ENCODE assay signal across 1 cellular context in the genomic region with DNA sequence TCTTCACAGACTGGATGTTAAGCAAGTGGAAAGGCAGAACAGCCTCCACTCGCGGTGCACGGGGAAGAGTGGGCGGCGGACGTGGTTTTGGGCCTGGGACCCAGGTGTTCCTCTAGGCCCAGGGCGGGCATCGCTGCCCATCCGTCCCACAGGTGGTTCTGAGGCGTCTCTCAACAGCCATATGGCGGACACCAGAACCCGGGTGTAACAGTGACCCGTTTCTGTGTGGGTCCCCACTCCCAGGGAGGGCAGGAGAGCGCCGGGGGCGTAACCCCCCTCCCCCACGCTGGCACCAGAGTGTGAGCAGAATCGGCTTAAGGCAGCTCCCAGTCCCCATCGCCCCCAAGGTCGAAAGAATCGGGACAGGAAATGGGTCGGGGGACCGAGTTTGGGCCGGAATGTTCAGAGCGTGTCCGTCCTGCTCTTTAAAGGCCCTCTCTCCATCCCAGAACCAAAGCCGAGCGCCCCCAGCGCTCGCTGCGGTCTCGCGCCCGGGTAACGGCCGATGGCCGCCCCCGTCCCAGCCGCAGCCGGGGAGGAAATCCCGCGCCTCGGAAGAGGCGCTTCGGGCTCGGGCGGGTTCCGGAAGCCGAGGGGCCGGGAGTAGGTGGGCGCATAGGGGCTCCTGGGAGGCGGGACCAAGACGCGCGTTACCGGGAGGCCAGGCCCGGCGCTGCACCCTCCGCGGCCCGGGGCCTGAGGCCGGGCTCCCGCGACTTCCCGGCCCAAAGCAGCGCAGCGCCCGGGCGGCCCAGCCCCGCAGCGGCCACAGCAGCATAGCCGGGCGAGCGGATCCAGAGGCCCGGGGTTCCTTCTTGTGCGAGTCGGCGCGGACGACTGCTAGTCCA.
TF ChIP-seq lines count a peak whose summit lies in the region.

A gene (minus strand): TSS at position 839 of the 848 bp plus-strand sequence. CDS start 61 bp downstream, at position 778.

TF ChIP-seq in HepG2, 621 proteins besides CTCF, POLR2A, EP300 and RAD21 (continued from another document and continues in another):
- TF ChIP-seq, protein P1, sequence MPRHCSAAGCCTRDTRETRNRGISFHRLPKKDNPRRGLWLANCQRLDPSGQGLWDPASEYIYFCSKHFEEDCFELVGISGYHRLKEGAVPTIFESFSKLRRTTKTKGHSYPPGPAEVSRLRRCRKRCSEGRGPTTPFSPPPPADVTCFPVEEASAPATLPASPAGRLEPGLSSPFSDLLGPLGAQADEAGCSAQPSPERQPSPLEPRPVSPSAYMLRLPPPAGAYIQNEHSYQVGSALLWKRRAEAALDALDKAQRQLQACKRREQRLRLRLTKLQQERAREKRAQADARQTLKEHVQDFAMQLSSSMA (CRISPR knock-in tag; IDR thresholded peaks at IDR 0.05) = no peak; the same call in 1 of the 2 replicates
- TF ChIP-seq, protein P2, sequence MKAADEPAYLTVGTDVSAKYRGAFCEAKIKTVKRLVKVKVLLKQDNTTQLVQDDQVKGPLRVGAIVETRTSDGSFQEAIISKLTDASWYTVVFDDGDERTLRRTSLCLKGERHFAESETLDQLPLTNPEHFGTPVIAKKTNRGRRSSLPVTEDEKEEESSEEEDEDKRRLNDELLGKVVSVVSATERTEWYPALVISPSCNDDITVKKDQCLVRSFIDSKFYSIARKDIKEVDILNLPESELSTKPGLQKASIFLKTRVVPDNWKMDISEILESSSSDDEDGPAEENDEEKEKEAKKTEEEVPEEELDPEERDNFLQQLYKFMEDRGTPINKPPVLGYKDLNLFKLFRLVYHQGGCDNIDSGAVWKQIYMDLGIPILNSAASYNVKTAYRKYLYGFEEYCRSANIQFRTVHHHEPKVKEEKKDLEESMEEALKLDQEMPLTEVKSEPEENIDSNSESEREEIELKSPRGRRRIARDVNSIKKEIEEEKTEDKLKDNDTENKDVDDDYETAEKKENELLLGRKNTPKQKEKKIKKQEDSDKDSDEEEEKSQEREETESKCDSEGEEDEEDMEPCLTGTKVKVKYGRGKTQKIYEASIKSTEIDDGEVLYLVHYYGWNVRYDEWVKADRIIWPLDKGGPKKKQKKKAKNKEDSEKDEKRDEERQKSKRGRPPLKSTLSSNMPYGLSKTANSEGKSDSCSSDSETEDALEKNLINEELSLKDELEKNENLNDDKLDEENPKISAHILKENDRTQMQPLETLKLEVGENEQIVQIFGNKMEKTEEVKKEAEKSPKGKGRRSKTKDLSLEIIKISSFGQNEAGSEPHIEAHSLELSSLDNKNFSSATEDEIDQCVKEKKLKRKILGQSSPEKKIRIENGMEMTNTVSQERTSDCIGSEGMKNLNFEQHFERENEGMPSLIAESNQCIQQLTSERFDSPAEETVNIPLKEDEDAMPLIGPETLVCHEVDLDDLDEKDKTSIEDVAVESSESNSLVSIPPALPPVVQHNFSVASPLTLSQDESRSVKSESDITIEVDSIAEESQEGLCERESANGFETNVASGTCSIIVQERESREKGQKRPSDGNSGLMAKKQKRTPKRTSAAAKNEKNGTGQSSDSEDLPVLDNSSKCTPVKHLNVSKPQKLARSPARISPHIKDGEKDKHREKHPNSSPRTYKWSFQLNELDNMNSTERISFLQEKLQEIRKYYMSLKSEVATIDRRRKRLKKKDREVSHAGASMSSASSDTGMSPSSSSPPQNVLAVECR (CRISPR knock-in tag; IDR thresholded peaks at IDR 0.05; ENCODE audit: borderline replicate concordance) = peak; percentile 91; the same call in 1 of the 2 replicates
- TF ChIP-seq ZNF350 (CRISPR knock-in tag; IDR thresholded peaks at IDR 0.05; ENCODE audit: borderline replicate concordance, low read depth) (peak; percentile 66; the same call in 1 of the 2 replicates), ZNF790 (CRISPR knock-in tag; IDR thresholded peaks at IDR 0.05; ENCODE audit: borderline replicate concordance) (no peak; the same call in 1 of the 2 replicates), AGO1 (IDR thresholded peaks at IDR 0.05; ENCODE audit: low read depth, low read length, poor library complexity, severe bottlenecking) (peak; percentile 81), ZFP90 (CRISPR knock-in tag; IDR thresholded peaks at IDR 0.05; ENCODE audit: borderline replicate concordance) (peak; percentile 77; the same call in 1 of the 2 replicates), ZFX (CRISPR knock-in tag; IDR thresholded peaks at IDR 0.05; ENCODE audit: low read depth) (peak; percentile 95), ZNF777 (CRISPR knock-in tag; IDR thresholded peaks at IDR 0.05) (peak; percentile 59), DNMT3B (CRISPR knock-in tag; conservative IDR thresholded peaks at IDR 0.05) (peak; percentile 81), CBFB (CRISPR knock-in tag; IDR thresholded peaks at IDR 0.05) (peak; percentile 70; the same call in 1 of the 2 replicates), RAD51 (IDR thresholded peaks at IDR 0.05; ENCODE audit: borderline replicate concordance) (no peak), ZNF781 (CRISPR knock-in tag; IDR thresholded peaks at IDR 0.05; ENCODE audit: borderline replicate concordance, not compliant biosample characterization) (peak; percentile 29), SP1 (IDR thresholded peaks at IDR 0.05) (no peak), SP1 (CRISPR knock-in tag; IDR thresholded peaks at IDR 0.05) (0 out of 2 replicates have a peak, but pooled peaks have one; percentile 21), MATR3 (CRISPR knock-in tag; IDR thresholded peaks at IDR 0.05) (no peak), ADNP (CRISPR knock-in tag; IDR thresholded peaks at IDR 0.05) (no peak), ATF7 (IDR thresholded peaks at IDR 0.05) (no peak), ATF7 (CRISPR knock-in tag; IDR thresholded peaks at IDR 0.05) (0 out of 2 replicates have a peak, but pooled peaks have one; percentile 20), ZNF331 (CRISPR knock-in tag; IDR thresholded peaks at IDR 0.05) (peak; percentile 56; the same call in 1 of the 2 replicates), U2AF1 (optimal IDR thresholded peaks at IDR 0.05; ENCODE audit: low read depth, low read length) (peak; percentile 21), ZNF24 (IDR thresholded peaks at IDR 0.05) (no peak), SIX4 (CRISPR knock-in tag; IDR thresholded peaks at IDR 0.05) (no peak), SAFB2 (CRISPR knock-in tag; IDR thresholded peaks at IDR 0.05; ENCODE audit: borderline replicate concordance, low read depth) (peak; percentile 84), ZMYM4 (CRISPR knock-in tag; IDR thresholded peaks at IDR 0.05) (peak; percentile 83; the same call in 1 of the 2 replicates), CBX5 (CRISPR knock-in tag; IDR thresholded peaks at IDR 0.05; ENCODE audit: borderline replicate concordance) (peak; percentile 38; the same call in 1 of the 2 replicates), ATAD3A (CRISPR knock-in tag; IDR thresholded peaks at IDR 0.05) (no peak), ZNF292 (CRISPR knock-in tag; IDR thresholded peaks at IDR 0.05; ENCODE audit: borderline replicate concordance, low read depth) (peak; percentile 63; the same call in 1 of the 2 replicates)
- TF ChIP-seq, protein P3, sequence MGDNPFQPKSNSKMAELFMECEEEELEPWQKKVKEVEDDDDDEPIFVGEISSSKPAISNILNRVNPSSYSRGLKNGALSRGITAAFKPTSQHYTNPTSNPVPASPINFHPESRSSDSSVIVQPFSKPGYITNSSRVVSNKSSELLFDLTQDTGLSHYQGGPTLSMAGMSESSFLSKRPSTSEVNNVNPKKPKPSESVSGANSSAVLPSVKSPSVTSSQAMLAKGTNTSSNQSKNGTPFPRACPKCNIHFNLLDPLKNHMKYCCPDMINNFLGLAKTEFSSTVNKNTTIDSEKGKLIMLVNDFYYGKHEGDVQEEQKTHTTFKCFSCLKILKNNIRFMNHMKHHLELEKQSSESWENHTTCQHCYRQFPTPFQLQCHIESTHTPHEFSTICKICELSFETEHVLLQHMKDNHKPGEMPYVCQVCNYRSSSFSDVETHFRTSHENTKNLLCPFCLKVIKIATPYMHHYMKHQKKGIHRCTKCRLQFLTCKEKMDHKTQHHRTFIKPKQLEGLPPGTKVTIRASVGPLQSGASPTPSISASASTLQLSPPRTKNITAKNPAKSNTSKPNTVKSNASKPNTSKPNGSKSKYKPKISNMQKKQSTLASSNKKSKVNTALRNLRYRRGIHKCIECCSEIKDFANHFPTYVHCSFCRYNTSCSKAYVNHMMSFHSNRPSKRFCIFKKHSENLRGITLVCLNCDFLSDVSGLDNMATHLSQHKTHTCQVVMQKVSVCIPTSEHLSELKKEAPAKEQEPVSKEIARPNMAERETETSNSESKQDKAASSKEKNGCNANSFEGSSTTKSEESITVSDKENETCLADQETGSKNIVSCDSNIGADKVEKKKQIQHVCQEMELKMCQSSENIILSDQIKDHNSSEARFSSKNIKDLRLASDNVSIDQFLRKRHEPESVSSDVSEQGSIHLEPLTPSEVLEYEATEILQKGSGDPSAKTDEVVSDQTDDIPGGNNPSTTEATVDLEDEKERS (CRISPR knock-in tag; IDR thresholded peaks at IDR 0.05) = peak; percentile 83; the same call in 1 of the 2 replicates
- TF ChIP-seq, protein P4, sequence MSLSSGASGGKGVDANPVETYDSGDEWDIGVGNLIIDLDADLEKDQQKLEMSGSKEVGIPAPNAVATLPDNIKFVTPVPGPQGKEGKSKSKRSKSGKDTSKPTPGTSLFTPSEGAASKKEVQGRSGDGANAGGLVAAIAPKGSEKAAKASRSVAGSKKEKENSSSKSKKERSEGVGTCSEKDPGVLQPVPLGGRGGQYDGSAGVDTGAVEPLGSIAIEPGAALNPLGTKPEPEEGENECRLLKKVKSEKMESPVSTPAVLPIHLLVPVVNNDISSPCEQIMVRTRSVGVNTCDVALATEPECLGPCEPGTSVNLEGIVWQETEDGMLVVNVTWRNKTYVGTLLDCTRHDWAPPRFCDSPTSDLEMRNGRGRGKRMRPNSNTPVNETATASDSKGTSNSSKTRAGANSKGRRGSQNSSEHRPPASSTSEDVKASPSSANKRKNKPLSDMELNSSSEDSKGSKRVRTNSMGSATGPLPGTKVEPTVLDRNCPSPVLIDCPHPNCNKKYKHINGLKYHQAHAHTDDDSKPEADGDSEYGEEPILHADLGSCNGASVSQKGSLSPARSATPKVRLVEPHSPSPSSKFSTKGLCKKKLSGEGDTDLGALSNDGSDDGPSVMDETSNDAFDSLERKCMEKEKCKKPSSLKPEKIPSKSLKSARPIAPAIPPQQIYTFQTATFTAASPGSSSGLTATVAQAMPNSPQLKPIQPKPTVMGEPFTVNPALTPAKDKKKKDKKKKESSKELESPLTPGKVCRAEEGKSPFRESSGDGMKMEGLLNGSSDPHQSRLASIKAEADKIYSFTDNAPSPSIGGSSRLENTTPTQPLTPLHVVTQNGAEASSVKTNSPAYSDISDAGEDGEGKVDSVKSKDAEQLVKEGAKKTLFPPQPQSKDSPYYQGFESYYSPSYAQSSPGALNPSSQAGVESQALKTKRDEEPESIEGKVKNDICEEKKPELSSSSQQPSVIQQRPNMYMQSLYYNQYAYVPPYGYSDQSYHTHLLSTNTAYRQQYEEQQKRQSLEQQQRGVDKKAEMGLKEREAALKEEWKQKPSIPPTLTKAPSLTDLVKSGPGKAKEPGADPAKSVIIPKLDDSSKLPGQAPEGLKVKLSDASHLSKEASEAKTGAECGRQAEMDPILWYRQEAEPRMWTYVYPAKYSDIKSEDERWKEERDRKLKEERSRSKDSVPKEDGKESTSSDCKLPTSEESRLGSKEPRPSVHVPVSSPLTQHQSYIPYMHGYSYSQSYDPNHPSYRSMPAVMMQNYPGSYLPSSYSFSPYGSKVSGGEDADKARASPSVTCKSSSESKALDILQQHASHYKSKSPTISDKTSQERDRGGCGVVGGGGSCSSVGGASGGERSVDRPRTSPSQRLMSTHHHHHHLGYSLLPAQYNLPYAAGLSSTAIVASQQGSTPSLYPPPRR (CRISPR knock-in tag; IDR thresholded peaks at IDR 0.05; ENCODE audit: borderline replicate concordance) = peak; percentile 7; the same call in 1 of the 2 replicates
- TF ChIP-seq, protein P5, sequence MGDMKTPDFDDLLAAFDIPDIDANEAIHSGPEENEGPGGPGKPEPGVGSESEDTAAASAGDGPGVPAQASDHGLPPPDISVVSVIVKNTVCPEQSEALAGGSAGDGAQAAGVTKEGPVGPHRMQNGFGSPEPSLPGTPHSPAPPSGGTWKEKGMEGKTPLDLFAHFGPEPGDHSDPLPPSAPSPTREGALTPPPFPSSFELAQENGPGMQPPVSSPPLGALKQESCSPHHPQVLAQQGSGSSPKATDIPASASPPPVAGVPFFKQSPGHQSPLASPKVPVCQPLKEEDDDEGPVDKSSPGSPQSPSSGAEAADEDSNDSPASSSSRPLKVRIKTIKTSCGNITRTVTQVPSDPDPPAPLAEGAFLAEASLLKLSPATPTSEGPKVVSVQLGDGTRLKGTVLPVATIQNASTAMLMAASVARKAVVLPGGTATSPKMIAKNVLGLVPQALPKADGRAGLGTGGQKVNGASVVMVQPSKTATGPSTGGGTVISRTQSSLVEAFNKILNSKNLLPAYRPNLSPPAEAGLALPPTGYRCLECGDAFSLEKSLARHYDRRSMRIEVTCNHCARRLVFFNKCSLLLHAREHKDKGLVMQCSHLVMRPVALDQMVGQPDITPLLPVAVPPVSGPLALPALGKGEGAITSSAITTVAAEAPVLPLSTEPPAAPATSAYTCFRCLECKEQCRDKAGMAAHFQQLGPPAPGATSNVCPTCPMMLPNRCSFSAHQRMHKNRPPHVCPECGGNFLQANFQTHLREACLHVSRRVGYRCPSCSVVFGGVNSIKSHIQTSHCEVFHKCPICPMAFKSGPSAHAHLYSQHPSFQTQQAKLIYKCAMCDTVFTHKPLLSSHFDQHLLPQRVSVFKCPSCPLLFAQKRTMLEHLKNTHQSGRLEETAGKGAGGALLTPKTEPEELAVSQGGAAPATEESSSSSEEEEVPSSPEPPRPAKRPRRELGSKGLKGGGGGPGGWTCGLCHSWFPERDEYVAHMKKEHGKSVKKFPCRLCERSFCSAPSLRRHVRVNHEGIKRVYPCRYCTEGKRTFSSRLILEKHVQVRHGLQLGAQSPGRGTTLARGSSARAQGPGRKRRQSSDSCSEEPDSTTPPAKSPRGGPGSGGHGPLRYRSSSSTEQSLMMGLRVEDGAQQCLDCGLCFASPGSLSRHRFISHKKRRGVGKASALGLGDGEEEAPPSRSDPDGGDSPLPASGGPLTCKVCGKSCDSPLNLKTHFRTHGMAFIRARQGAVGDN (CRISPR knock-in tag; IDR thresholded peaks at IDR 0.05) = peak; percentile 96
- TF ChIP-seq, protein P6, sequence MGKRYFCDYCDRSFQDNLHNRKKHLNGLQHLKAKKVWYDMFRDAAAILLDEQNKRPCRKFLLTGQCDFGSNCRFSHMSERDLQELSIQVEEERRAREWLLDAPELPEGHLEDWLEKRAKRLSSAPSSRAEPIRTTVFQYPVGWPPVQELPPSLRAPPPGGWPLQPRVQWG (CRISPR knock-in tag; IDR thresholded peaks at IDR 0.05; ENCODE audit: borderline replicate concordance, low read depth) = no peak
- TF ChIP-seq, protein P7, sequence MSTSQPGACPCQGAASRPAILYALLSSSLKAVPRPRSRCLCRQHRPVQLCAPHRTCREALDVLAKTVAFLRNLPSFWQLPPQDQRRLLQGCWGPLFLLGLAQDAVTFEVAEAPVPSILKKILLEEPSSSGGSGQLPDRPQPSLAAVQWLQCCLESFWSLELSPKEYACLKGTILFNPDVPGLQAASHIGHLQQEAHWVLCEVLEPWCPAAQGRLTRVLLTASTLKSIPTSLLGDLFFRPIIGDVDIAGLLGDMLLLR (CRISPR knock-in tag; IDR thresholded peaks at IDR 0.05) = no peak
